In the genomic region with DNA sequence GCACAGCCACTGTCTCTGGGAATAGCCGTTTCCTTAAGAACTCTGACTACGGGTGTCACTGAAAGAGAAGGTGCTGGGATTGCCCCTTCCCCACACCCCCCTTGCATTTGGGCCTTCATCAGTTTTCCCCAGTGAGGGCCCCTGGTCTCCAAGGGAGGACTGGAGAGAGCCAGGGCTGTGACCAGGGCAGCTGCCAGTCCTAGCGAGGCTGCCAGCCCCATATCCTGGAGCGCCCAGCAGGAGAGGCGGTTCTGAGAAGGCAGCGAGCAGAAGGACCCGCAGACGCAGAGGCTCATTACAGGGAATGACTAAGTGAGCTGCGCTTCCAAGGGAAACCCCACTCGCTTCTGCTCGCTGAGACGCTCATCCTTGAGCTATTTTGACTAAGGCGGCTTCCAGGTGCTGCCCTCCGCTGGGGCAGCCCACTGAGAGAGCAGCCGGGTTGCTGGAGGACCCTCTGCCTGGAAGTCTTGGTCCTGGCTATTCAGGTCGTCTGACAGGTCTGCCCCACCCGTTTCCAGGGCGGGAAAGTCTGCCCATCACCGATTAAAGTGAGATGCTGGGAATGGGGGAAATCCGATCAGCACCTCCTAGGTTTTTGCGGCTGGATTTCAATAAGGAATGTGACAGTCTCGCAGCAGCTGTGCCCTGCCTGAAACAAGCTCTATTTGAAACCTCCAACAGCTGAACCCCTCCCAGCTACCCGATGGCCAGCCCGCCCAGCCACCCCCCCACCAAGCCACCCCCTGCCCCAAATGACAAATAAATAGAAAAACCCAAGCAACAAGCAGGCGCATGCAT, we compare ENCODE assay signal across 9 cellular contexts. TPM values are rescaled to one million over a fixed set of nuclear protein-coding genes. Genes with fewer than 3 reads are reported as not detected.
DNase-seq lines count a peak whose midpoint lies in the region; ATAC-seq and TF ChIP-seq lines count a peak whose summit lies in the region.
"Had no signal": no experiment of that assay in that cellular context is flagged by ENCODE, and none has a peak within 500 bp of the region (broad histone marks: within the 10 kb centered on the region; RNA-seq: fewer than 3 reads in every experiment).

No MANE protein-coding gene starts in this region.

- H3K36me3 Mint-ChIP-seq in CD4-positive, alpha-beta memory T cell: no peaks in the 10 kb centered on the region

- no peaks in the 10 kb centered on the region for H3K36me3 ChIP-seq in fibroblast of lung (ENCODE audit: control insufficient read depth, insufficient read depth, low read length)
- H3K36me3 ChIP-seq in CD4-positive, alpha-beta memory T cell (ENCODE audit: insufficient read depth, low read length): no peaks in the 10 kb centered on the region

- ATAC-seq in HG02885 (IDR thresholded peaks at IDR 0.05; ENCODE audit: poor library complexity, unreplicated experiment) (no peak), GM18519 (IDR thresholded peaks at IDR 0.05; ENCODE audit: low FRiP score, unreplicated experiment) (no peak), HG03342 (IDR thresholded peaks at IDR 0.05; ENCODE audit: unreplicated experiment) (no peak)
- ATAC-seq: naive thymus-derived CD8-positive, alpha-beta T cell had no signal

- H3K79me2 ChIP-seq in fibroblast of lung (ENCODE audit: control insufficient read depth, insufficient read depth, low read length): no peaks in the 10 kb centered on the region

- POLR2A ChIA-PET in CD4-positive, alpha-beta memory T cell (lab: Charles Lee; ENCODE audit: partially characterized antibody): interaction anchor here (1.0 kb wide), 1 partner anchor 150 kb away, joined by 3 read pairs; no protein-coding TSS in a partner anchor

- no peak overlapping the region for H3K4me3 ChIP-seq in fibroblast of lung (replicated peaks in 1 of 4; ENCODE audit: control extremely low read depth in 1 of 4, insufficient read depth in 1 of 4, low read depth in 3 of 4, low read length in 4 of 4)
- no peak overlapping the region for H3K4me3 ChIP-seq in retinal pigment epithelial cell (ENCODE audit: low read length)
- no peak overlapping the region for H3K4me3 ChIP-seq in CD4-positive, alpha-beta memory T cell (ENCODE audit: low read length in 2 of 2)

- no peak overlapping the region for H3K27ac ChIP-seq in fibroblast of lung (ENCODE audit: insufficient read depth, low read length)
- H3K27ac ChIP-seq in CD4-positive, alpha-beta memory T cell (ENCODE audit: low read depth, low read length): no peak overlapping the region

- H3K4me2 ChIP-seq in fibroblast of lung (ENCODE audit: extremely low read depth, insufficient read depth, low read length): no peak overlapping the region

- H3K9me3 ChIP-seq in fibroblast of lung (ENCODE audit: control insufficient read depth, insufficient read depth, low read depth, low read length): no peaks in the 10 kb centered on the region
- H3K9me3 ChIP-seq in CD4-positive, alpha-beta memory T cell (ENCODE audit: control insufficient read depth in 1 of 2, low read length in 2 of 2): no peaks in the 10 kb centered on the region

- DNase-seq in NCI-H526 (lab: John Stamatoyannopoulos, UW) (peak; percentile 71 to 87), fibroblast of lung (ENCODE audit: low read depth in 2 of 2) (peak; percentile 24 to 82), retinal pigment epithelial cell (ENCODE audit: low read depth) (no peak)
- no peak for DNase-seq in CD4-positive, alpha-beta memory T cell

- TF ChIP-seq POLR2A in GM19099 (IDR thresholded peaks at IDR 0.05; ENCODE audit: extremely low read depth, insufficient read length, low read depth): peak; percentile 17

- intact Hi-C loops in CD4-positive, alpha-beta memory T cell (cut with micrococcal nuclease): no loop called here

- no peaks in the 10 kb centered on the region for H3K9me3 Mint-ChIP-seq in CD4-positive, alpha-beta memory T cell
- H3K9me3 Mint-ChIP-seq: naive thymus-derived CD8-positive, alpha-beta T cell had no signal

- H3K27ac Mint-ChIP-seq in CD4-positive, alpha-beta memory T cell: no peak overlapping the region
- H3K27ac Mint-ChIP-seq: naive thymus-derived CD8-positive, alpha-beta T cell had no signal

- H3K27me3 Mint-ChIP-seq in CD4-positive, alpha-beta memory T cell: peaks cover 28 to 34% of the 10 kb centered on the region in 2 donors

- no peaks in the 10 kb centered on the region for H3K4me1 ChIP-seq in fibroblast of lung (ENCODE audit: control insufficient read depth, extremely low read depth, insufficient read depth, low read length)
- peaks cover 21% of the 10 kb centered on the region for H3K4me1 ChIP-seq in CD4-positive, alpha-beta memory T cell (ENCODE audit: insufficient read depth, low read length)

- H3K27me3 ChIP-seq in fibroblast of lung (ENCODE audit: control insufficient read depth, insufficient read depth, low read length): peaks cover 45% of the 10 kb centered on the region
- peaks cover 24% of the 10 kb centered on the region for H3K27me3 ChIP-seq in CD4-positive, alpha-beta memory T cell (ENCODE audit: insufficient read depth, low read length)

- peaks cover 13 to 35% (median 23%) of the 10 kb centered on the region in 4 donors for H3K4me1 Mint-ChIP-seq in CD4-positive, alpha-beta memory T cell

- no peak overlapping the region for H2AFZ ChIP-seq in fibroblast of lung (ENCODE audit: low read length)

- H3K9ac ChIP-seq in fibroblast of lung (ENCODE audit: insufficient read depth, low read length): no peak overlapping the region

- CTCF ChIA-PET in CD4-positive, alpha-beta memory T cell (lab: Charles Lee; ENCODE audit: partially characterized antibody): interaction anchor here (2.0 kb wide), 1 partner anchor 11 kb away, joined by 7 read pairs; no protein-coding TSS in a partner anchor

- TF ChIP-seq CTCF in fibroblast of lung (conservative IDR thresholded peaks at IDR 0.05 in 1 of 2, IDR thresholded peaks at IDR 0.05 in 1 of 2; ENCODE audit: low read depth in 1 of 2, low read length in 2 of 2) (no peak), retinal pigment epithelial cell (conservative IDR thresholded peaks at IDR 0.05; ENCODE audit: low read depth, low read length) (peak; percentile 3)

- no peaks in the 10 kb centered on the region for H4K20me1 ChIP-seq in fibroblast of lung (ENCODE audit: control insufficient read depth, extremely low read depth, insufficient read depth, low read length)

- no peak overlapping the region for H3K4me3 Mint-ChIP-seq in CD4-positive, alpha-beta memory T cell
- H3K4me3 Mint-ChIP-seq: naive thymus-derived CD8-positive, alpha-beta T cell had no signal

RNA-seq across cellular contexts. Expression of a gene that starts 2.9 kb away (rescaled TPM):
- total RNA-seq in fibroblast of lung: not detected in 2 replicates
- not detected in 2 replicates for polyA plus RNA-seq in fibroblast of lung
- not detected in 2 replicates for polyA plus RNA-seq in fibroblast of lung (2012)
- not detected in 2 replicates for polyA minus RNA-seq in fibroblast of lung (ENCODE audit: low replicate concordance)
- under 1 TPM in 1 of 2 experiments, not detected in 1; 0.06 TPM for total RNA-seq in CD4-positive, alpha-beta memory T cell
- not detected for polyA plus RNA-seq in CD4-positive, alpha-beta memory T cell
- polyA plus RNA-seq: naive thymus-derived CD8-positive, alpha-beta T cell had no signal

Comparison
In these comparisons a context has a peak if more than half of its experiments do, and no peak if none do; other contexts are left out.
1. DNase-seq: peak in NCI-H526 (2 of 2) and fibroblast of lung (2 of 2); none in retinal pigment epithelial cell (single experiment) and CD4-positive, alpha-beta memory T cell (0 of 5).